ENCODE assay signal across 1 cellular context in the genomic region with DNA sequence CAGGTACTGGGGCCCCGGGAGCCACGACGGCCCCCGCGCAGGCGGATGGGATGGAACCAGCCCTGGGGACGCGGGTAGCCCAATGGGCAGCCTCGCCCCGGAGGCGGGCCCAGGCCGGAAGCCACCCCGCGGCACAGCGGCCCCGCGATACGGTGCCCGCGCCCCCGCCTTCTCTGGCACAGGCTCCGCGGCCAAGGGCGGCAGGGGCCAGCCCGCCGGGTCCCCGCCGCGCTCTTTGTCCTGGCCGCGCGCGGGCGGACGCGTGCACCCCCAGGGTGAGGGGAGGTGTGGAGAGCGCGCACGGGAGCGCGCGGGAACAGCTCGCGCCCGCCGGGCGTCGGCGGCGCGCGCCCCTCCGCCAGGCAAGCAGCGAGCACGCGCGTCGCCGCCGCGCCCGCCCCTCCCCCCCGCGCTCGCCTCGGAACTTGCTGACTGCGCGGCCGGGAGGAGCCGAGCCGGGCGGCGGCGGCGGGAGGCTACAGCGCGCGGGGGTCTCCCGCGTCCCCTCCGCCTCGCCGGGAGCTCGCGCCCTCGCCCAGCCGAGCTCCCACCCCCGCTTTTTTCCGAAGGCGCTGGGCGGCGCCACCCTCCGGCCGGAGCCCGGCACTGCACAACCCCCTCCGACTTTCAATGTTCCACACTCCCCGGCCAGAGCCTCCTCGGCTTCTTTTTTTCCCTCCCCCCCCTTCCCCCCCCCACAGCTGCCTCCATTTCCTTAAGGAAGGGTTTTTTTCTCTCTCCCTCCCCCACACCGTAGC.
TF ChIP-seq lines count a peak whose summit lies in the region.

A gene (plus strand): TSS at position 421 of the 758 bp plus-strand sequence. CDS start 1,438 bp downstream, outside the sequence.

TF ChIP-seq in HEK293, 187 proteins besides CTCF, POLR2A, EP300 and RAD21 (continued from another document and continues in another):
- TF ChIP-seq ZNF768 (tag by site-specific recombination; IDR thresholded peaks at IDR 0.05) (no peak), ZNF473 (tag by site-specific recombination; IDR thresholded peaks at IDR 0.05) (no peak), ZBTB20 (tag by site-specific recombination; IDR thresholded peaks at IDR 0.05) (peak; percentile 99), ZNF654 (tag by site-specific recombination; IDR thresholded peaks at IDR 0.05; ENCODE audit: low read depth) (no peak), ZNF202 (tag by site-specific recombination; IDR thresholded peaks at IDR 0.05; ENCODE audit: borderline replicate concordance) (no peak), ZNF341 (tag by site-specific recombination; IDR thresholded peaks at IDR 0.05; ENCODE audit: low read depth) (no peak), ZNF707 (tag by site-specific recombination; IDR thresholded peaks at IDR 0.05) (no peak), ZNF785 (tag by site-specific recombination; IDR thresholded peaks at IDR 0.05) (no peak), ZFP3 (tag by site-specific recombination; IDR thresholded peaks at IDR 0.05; ENCODE audit: low read depth) (no peak), ZBTB7A (tag by site-specific recombination; IDR thresholded peaks at IDR 0.05; ENCODE audit: low read depth) (no peak), SP2 (tag by site-specific recombination; IDR thresholded peaks at IDR 0.05) (peak; percentile 41), ZNF555 (tag by site-specific recombination; conservative IDR thresholded peaks at IDR 0.05) (no peak), ZFP37 (tag by site-specific recombination; IDR thresholded peaks at IDR 0.05) (no peak), ZNF843 (tag by site-specific recombination; IDR thresholded peaks at IDR 0.05) (no peak), GLIS1 (tag by site-specific recombination; IDR thresholded peaks at IDR 0.05) (no peak), ZNF670 (tag by site-specific recombination; IDR thresholded peaks at IDR 0.05; ENCODE audit: low read depth) (no peak), ZNF354C (tag by site-specific recombination; IDR thresholded peaks at IDR 0.05; ENCODE audit: borderline replicate concordance, low read depth) (no peak), ZNF223 (tag by site-specific recombination; IDR thresholded peaks at IDR 0.05) (0 out of 2 replicates have a peak, but pooled peaks have one; percentile 17), ZFHX2 (tag by site-specific recombination; conservative IDR thresholded peaks at IDR 0.05) (0 out of 2 replicates have a peak, but pooled peaks have one; percentile 43), KLF8 (tag by site-specific recombination; IDR thresholded peaks at IDR 0.05) (no peak), ZIC2 (tag by site-specific recombination; IDR thresholded peaks at IDR 0.05) (no peak), FEZF1 (tag by site-specific recombination; IDR thresholded peaks at IDR 0.05) (no peak), ZNF416 (tag by site-specific recombination; IDR thresholded peaks at IDR 0.05) (no peak), ZBTB8A (tag by site-specific recombination; IDR thresholded peaks at IDR 0.05) (peak; percentile 66), ZNF510 (tag by site-specific recombination; IDR thresholded peaks at IDR 0.05; ENCODE audit: insufficient replicate concordance) (no peak), SALL2 (tag by site-specific recombination; IDR thresholded peaks at IDR 0.05; ENCODE audit: borderline replicate concordance) (no peak), ZXDB (tag by site-specific recombination; IDR thresholded peaks at IDR 0.05) (peak; percentile 68), ZNF10 (tag by site-specific recombination; IDR thresholded peaks at IDR 0.05) (no peak), ZNF169 (tag by site-specific recombination; IDR thresholded peaks at IDR 0.05) (no peak), OSR2 (tag by site-specific recombination; IDR thresholded peaks at IDR 0.05) (no peak), ZNF433 (tag by site-specific recombination; IDR thresholded peaks at IDR 0.05; ENCODE audit: low read depth) (no peak), ZNF600 (tag by site-specific recombination; IDR thresholded peaks at IDR 0.05) (0 out of 2 replicates have a peak, but pooled peaks have one; percentile 25), ZNF302 (tag by site-specific recombination; IDR thresholded peaks at IDR 0.05; ENCODE audit: low read depth) (no peak)
- TF ChIP-seq, protein P1, sequence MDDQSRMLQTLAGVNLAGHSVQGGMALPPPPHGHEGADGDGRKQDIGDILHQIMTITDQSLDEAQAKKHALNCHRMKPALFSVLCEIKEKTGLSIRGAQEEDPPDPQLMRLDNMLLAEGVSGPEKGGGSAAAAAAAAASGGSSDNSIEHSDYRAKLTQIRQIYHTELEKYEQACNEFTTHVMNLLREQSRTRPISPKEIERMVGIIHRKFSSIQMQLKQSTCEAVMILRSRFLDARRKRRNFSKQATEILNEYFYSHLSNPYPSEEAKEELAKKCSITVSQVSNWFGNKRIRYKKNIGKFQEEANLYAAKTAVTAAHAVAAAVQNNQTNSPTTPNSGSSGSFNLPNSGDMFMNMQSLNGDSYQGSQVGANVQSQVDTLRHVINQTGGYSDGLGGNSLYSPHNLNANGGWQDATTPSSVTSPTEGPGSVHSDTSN (CRISPR knock-in tag; IDR thresholded peaks at IDR 0.05): no peak
- TF ChIP-seq, protein P2, sequence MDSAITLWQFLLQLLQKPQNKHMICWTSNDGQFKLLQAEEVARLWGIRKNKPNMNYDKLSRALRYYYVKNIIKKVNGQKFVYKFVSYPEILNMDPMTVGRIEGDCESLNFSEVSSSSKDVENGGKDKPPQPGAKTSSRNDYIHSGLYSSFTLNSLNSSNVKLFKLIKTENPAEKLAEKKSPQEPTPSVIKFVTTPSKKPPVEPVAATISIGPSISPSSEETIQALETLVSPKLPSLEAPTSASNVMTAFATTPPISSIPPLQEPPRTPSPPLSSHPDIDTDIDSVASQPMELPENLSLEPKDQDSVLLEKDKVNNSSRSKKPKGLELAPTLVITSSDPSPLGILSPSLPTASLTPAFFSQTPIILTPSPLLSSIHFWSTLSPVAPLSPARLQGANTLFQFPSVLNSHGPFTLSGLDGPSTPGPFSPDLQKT (IDR thresholded peaks at IDR 0.05; ENCODE audit: borderline replicate concordance, low read depth, low read length): no peak
- TF ChIP-seq, protein P3, sequence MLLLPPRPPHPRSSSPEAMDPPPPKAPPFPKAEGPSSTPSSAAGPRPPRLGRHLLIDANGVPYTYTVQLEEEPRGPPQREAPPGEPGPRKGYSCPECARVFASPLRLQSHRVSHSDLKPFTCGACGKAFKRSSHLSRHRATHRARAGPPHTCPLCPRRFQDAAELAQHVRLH (tag by site-specific recombination; IDR thresholded peaks at IDR 0.05): no peak
- TF ChIP-seq, protein P4, sequence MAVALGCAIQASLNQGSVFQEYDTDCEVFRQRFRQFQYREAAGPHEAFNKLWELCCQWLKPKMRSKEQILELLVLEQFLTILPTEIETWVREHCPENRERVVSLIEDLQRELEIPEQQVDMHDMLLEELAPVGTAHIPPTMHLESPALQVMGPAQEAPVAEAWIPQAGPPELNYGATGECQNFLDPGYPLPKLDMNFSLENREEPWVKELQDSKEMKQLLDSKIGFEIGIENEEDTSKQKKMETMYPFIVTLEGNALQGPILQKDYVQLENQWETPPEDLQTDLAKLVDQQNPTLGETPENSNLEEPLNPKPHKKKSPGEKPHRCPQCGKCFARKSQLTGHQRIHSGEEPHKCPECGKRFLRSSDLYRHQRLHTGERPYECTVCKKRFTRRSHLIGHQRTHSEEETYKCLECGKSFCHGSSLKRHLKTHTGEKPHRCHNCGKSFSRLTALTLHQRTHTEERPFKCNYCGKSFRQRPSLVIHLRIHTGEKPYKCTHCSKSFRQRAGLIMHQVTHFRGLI (tag by site-specific recombination; IDR thresholded peaks at IDR 0.05): no peak
- TF ChIP-seq, protein P5, sequence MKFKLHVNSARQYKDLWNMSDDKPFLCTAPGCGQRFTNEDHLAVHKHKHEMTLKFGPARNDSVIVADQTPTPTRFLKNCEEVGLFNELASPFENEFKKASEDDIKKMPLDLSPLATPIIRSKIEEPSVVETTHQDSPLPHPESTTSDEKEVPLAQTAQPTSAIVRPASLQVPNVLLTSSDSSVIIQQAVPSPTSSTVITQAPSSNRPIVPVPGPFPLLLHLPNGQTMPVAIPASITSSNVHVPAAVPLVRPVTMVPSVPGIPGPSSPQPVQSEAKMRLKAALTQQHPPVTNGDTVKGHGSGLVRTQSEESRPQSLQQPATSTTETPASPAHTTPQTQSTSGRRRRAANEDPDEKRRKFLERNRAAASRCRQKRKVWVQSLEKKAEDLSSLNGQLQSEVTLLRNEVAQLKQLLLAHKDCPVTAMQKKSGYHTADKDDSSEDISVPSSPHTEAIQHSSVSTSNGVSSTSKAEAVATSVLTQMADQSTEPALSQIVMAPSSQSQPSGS (tag by site-specific recombination; IDR thresholded peaks at IDR 0.05; ENCODE audit: low read depth): no peak
- TF ChIP-seq, protein P6, sequence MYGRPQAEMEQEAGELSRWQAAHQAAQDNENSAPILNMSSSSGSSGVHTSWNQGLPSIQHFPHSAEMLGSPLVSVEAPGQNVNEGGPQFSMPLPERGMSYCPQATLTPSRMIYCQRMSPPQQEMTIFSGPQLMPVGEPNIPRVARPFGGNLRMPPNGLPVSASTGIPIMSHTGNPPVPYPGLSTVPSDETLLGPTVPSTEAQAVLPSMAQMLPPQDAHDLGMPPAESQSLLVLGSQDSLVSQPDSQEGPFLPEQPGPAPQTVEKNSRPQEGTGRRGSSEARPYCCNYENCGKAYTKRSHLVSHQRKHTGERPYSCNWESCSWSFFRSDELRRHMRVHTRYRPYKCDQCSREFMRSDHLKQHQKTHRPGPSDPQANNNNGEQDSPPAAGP (tag by site-specific recombination; IDR thresholded peaks at IDR 0.05): no peak
- TF ChIP-seq, protein P7, sequence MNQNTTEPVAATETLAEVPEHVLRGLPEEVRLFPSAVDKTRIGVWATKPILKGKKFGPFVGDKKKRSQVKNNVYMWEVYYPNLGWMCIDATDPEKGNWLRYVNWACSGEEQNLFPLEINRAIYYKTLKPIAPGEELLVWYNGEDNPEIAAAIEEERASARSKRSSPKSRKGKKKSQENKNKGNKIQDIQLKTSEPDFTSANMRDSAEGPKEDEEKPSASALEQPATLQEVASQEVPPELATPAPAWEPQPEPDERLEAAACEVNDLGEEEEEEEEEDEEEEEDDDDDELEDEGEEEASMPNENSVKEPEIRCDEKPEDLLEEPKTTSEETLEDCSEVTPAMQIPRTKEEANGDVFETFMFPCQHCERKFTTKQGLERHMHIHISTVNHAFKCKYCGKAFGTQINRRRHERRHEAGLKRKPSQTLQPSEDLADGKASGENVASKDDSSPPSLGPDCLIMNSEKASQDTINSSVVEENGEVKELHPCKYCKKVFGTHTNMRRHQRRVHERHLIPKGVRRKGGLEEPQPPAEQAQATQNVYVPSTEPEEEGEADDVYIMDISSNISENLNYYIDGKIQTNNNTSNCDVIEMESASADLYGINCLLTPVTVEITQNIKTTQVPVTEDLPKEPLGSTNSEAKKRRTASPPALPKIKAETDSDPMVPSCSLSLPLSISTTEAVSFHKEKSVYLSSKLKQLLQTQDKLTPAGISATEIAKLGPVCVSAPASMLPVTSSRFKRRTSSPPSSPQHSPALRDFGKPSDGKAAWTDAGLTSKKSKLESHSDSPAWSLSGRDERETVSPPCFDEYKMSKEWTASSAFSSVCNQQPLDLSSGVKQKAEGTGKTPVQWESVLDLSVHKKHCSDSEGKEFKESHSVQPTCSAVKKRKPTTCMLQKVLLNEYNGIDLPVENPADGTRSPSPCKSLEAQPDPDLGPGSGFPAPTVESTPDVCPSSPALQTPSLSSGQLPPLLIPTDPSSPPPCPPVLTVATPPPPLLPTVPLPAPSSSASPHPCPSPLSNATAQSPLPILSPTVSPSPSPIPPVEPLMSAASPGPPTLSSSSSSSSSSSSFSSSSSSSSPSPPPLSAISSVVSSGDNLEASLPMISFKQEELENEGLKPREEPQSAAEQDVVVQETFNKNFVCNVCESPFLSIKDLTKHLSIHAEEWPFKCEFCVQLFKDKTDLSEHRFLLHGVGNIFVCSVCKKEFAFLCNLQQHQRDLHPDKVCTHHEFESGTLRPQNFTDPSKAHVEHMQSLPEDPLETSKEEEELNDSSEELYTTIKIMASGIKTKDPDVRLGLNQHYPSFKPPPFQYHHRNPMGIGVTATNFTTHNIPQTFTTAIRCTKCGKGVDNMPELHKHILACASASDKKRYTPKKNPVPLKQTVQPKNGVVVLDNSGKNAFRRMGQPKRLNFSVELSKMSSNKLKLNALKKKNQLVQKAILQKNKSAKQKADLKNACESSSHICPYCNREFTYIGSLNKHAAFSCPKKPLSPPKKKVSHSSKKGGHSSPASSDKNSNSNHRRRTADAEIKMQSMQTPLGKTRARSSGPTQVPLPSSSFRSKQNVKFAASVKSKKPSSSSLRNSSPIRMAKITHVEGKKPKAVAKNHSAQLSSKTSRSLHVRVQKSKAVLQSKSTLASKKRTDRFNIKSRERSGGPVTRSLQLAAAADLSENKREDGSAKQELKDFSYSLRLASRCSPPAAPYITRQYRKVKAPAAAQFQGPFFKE (tag by site-specific recombination; IDR thresholded peaks at IDR 0.05; ENCODE audit: borderline replicate concordance): no peak
- TF ChIP-seq, protein P8, sequence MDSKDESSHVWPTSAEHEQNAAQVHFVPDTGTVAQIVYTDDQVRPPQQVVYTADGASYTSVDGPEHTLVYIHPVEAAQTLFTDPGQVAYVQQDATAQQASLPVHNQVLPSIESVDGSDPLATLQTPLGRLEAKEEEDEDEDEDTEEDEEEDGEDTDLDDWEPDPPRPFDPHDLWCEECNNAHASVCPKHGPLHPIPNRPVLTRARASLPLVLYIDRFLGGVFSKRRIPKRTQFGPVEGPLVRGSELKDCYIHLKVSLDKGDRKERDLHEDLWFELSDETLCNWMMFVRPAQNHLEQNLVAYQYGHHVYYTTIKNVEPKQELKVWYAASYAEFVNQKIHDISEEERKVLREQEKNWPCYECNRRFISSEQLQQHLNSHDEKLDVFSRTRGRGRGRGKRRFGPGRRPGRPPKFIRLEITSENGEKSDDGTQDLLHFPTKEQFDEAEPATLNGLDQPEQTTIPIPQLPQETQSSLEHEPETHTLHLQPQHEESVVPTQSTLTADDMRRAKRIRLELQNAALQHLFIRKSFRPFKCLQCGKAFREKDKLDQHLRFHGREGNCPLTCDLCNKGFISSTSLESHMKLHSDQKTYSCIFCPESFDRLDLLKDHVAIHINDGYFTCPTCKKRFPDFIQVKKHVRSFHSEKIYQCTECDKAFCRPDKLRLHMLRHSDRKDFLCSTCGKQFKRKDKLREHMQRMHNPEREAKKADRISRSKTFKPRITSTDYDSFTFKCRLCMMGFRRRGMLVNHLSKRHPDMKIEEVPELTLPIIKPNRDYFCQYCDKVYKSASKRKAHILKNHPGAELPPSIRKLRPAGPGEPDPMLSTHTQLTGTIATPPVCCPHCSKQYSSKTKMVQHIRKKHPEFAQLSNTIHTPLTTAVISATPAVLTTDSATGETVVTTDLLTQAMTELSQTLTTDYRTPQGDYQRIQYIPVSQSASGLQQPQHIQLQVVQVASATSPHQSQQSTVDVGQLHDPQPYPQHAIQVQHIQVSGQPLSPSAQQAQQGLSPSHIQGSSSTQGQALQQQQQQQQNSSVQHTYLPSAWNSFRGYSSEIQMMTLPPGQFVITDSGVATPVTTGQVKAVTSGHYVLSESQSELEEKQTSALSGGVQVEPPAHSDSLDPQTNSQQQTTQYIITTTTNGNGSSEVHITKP (tag by site-specific recombination; IDR thresholded peaks at IDR 0.05): peak; percentile 95; the same call in 1 of the 2 replicates
